Comparison of ENCODE assay signal across 1 cellular context in genomic region chr11:10455637-10456487, GRCh38.
TF ChIP-seq lines count a peak whose summit lies in the region.

No MANE protein-coding gene starts in this region.

TF ChIP-seq in K562, 482 proteins besides CTCF, POLR2A, EP300 and RAD21 (continued from another document):
- TF ChIP-seq, protein P1, sequence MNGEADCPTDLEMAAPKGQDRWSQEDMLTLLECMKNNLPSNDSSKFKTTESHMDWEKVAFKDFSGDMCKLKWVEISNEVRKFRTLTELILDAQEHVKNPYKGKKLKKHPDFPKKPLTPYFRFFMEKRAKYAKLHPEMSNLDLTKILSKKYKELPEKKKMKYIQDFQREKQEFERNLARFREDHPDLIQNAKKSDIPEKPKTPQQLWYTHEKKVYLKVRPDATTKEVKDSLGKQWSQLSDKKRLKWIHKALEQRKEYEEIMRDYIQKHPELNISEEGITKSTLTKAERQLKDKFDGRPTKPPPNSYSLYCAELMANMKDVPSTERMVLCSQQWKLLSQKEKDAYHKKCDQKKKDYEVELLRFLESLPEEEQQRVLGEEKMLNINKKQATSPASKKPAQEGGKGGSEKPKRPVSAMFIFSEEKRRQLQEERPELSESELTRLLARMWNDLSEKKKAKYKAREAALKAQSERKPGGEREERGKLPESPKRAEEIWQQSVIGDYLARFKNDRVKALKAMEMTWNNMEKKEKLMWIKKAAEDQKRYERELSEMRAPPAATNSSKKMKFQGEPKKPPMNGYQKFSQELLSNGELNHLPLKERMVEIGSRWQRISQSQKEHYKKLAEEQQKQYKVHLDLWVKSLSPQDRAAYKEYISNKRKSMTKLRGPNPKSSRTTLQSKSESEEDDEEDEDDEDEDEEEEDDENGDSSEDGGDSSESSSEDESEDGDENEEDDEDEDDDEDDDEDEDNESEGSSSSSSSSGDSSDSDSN (IDR thresholded peaks at IDR 0.05; ENCODE audit: borderline replicate concordance in 1 of 2, low read depth in 2 of 2, low read length in 2 of 2): peak; percentile 53 to 82; a peak in 2 of 4 replicates
- TF ChIP-seq MCM5 (IDR thresholded peaks at IDR 0.05; ENCODE audit: low read depth): no peak
- TF ChIP-seq ZNF282 (CRISPR knock-in tag; IDR thresholded peaks at IDR 0.05): no peak
- TF ChIP-seq ZNF217 (CRISPR knock-in tag; IDR thresholded peaks at IDR 0.05): peak; percentile 57; the same call in 1 of the 2 replicates
